ENCODE assay signal across 9 cellular contexts in genomic region chr12:118358607-118359540, GRCh38. TPM values are rescaled to one million over a fixed set of nuclear protein-coding genes. Genes with fewer than 3 reads are reported as not detected.
DNase-seq lines count a peak whose midpoint lies in the region; ATAC-seq and TF ChIP-seq lines count a peak whose summit lies in the region.
"Had no signal": no experiment of that assay in that cellular context is flagged by ENCODE, and none has a peak within 500 bp of the region (broad histone marks: within the 10 kb centered on the region; RNA-seq: fewer than 3 reads in every experiment).

No MANE protein-coding gene starts in this region.

- peaks cover 5% of the 10 kb centered on the region for H3K36me3 Mint-ChIP-seq in activated T-cell treated with anti-CD3 and anti-CD28 coated beads, Interleukin-2, amount 50 U/mL, for 4 hours (ENCODE audit: insufficient read depth)
- H3K36me3 Mint-ChIP-seq in endodermal cell (ENCODE audit: low read depth), result peaks cover 13% of the 10 kb centered on the region

- peak overlapping the region; percentile 42 for H3K27ac ChIP-seq in PC-9
- no peak overlapping the region for H3K27ac ChIP-seq in endodermal cell (ENCODE audit: low read depth, low read length)
- no peak overlapping the region for H3K27ac ChIP-seq in suprapubic skin

- H3F3A ChIP-seq in PC-9 (ENCODE audit: insufficient read depth, low read depth), result peaks cover 32% of the 10 kb centered on the region

- H3K27me3 Mint-ChIP-seq in activated T-cell treated with anti-CD3 and anti-CD28 coated beads, Interleukin-2, amount 50 U/mL, for 4 hours (ENCODE audit: low read depth), result no peaks in the 10 kb centered on the region
- no peaks in the 10 kb centered on the region for H3K27me3 Mint-ChIP-seq in endodermal cell (ENCODE audit: insufficient read depth)

- H3K4me3 ChIP-seq in PC-9 (no peak overlapping the region), endodermal cell (ENCODE audit: low read length) (no peak overlapping the region), suprapubic skin (peak overlapping the region; percentile 9)

- no peaks in the 10 kb centered on the region for H3K27me3 ChIP-seq in PC-9 (ENCODE audit: insufficient read depth, low read depth)
- no peaks in the 10 kb centered on the region for H3K27me3 ChIP-seq in endodermal cell (ENCODE audit: control insufficient read depth, insufficient read depth, low read length, poor library complexity, severe bottlenecking)
- no peaks in the 10 kb centered on the region for H3K27me3 ChIP-seq in suprapubic skin

- CTCF ChIA-PET in PC-9 (lab: Charles Lee), result no interaction called here

- no peaks in the 10 kb centered on the region for H4K20me1 ChIP-seq in PC-9 (ENCODE audit: insufficient read depth)

- TF ChIP-seq CTCF in PC-9 (conservative IDR thresholded peaks at IDR 0.05) (no peak), endodermal cell (conservative IDR thresholded peaks at IDR 0.05) (no peak), suprapubic skin (IDR thresholded peaks at IDR 0.05) (no peak)

- 93 to 96% methylated on average over 3 to 7 of the region's 8 CpGs for WGBS in endodermal cell (ENCODE audit: insufficient coverage in 1 of 2, insufficient read length in 1 of 2), 2 experiments
- 55% methylated on average over 8 of the region's 8 CpGs for WGBS in suprapubic skin

- H3K4me2 ChIP-seq in PC-9, result no peak overlapping the region

- ATAC-seq in activated T-cell treated with anti-CD3 and anti-CD28 coated beads, Interleukin-2, amount 50 U/mL, for 4 hours, result no peak

- H3K27ac Mint-ChIP-seq in endodermal cell, result peak overlapping the region; percentile 19

- H3K9me3 ChIP-seq in PC-9 (ENCODE audit: insufficient read depth, low read depth) (no peaks in the 10 kb centered on the region), endodermal cell (ENCODE audit: control insufficient read depth, low read length) (no peaks in the 10 kb centered on the region), suprapubic skin (no peaks in the 10 kb centered on the region)

- intact Hi-C loops in PC-9 (cut with micrococcal nuclease; ENCODE audit: unreplicated experiment), result loop anchor here (5.0 kb wide), 1 partner anchor 57 kb away; no protein-coding TSS in a partner anchor
- intact Hi-C loops in posterior cingulate gyrus (cut with DNase I), result no loop called here

- peak overlapping the region; percentile 90 for H3K4me3 Mint-ChIP-seq in activated T-cell treated with anti-CD3 and anti-CD28 coated beads, Interleukin-2, amount 50 U/mL, for 4 hours
- H3K4me3 Mint-ChIP-seq in endodermal cell, result no peak overlapping the region

- H2AFZ ChIP-seq in PC-9, result no peak overlapping the region

- DNase-seq in activated T-cell treated with anti-CD3 and anti-CD28 coated beads, Interleukin-2, amount 50 U/mL, for 4 hours, result no peak
- DNase-seq in activated T-cell treated with anti-CD3 and anti-CD28 coated beads for 4 hours (no peak), PC-9 (no peak), endodermal cell (no peak), suprapubic skin (ENCODE audit: low spot score in 2 of 2) (no peak), posterior cingulate gyrus (no peak), A172 (ENCODE audit: low spot score) (no peak), NCI-H2227 (lab: John Stamatoyannopoulos, UW; ENCODE audit: unreplicated experiment) (no peak)
- DNase-seq: NCI-H1694 had no signal

- H3K36me3 ChIP-seq in PC-9 (ENCODE audit: low read depth) (no peaks in the 10 kb centered on the region), endodermal cell (ENCODE audit: control insufficient read depth, insufficient read depth, low read length) (no peaks in the 10 kb centered on the region), suprapubic skin (no peaks in the 10 kb centered on the region)

- TF ChIP-seq EP300 in suprapubic skin (IDR thresholded peaks at IDR 0.05), result no peak

- H3K4me1 Mint-ChIP-seq in activated T-cell treated with anti-CD3 and anti-CD28 coated beads, Interleukin-2, amount 50 U/mL, for 4 hours (ENCODE audit: low read depth), result peaks cover 51% of the 10 kb centered on the region
- peaks cover 14% of the 10 kb centered on the region for H3K4me1 Mint-ChIP-seq in endodermal cell

- H3K9me2 ChIP-seq in PC-9 (ENCODE audit: insufficient read depth), result no peaks in the 10 kb centered on the region

- H3K9ac ChIP-seq in endodermal cell (ENCODE audit: extremely low read depth, low read length, poor library complexity, severe bottlenecking), result no peak overlapping the region

- POLR2A ChIA-PET in PC-9 (lab: Charles Lee; ENCODE audit: unreplicated experiment), result no interaction called here

- peaks cover 65% of the 10 kb centered on the region for H3K79me2 ChIP-seq in PC-9 (ENCODE audit: low read depth)

- TSS peak; percentile 18 for BruUV-seq in PC-9 (replicated peaks; lab: Mats Ljungman, UMichigan)

- H3K9me3 Mint-ChIP-seq in activated T-cell treated with anti-CD3 and anti-CD28 coated beads, Interleukin-2, amount 50 U/mL, for 4 hours, result no peaks in the 10 kb centered on the region
- H3K9me3 Mint-ChIP-seq in endodermal cell, result peaks cover 12% of the 10 kb centered on the region

- peaks cover 51% of the 10 kb centered on the region for H3K4me1 ChIP-seq in PC-9 (replicated peaks; ENCODE audit: insufficient read depth)
- H3K4me1 ChIP-seq in endodermal cell (ENCODE audit: control insufficient read depth, insufficient read depth, low read length), result no peaks in the 10 kb centered on the region
- peaks cover 24% of the 10 kb centered on the region for H3K4me1 ChIP-seq in suprapubic skin

- no peak for TF ChIP-seq POLR2A in suprapubic skin (IDR thresholded peaks at IDR 0.05)

RNA-seq across cellular contexts. Expression of gene TAOK3, which starts 13.8 kb away (rescaled TPM):
- 10 to 100 TPM; 39.8 to 46.5 (median 43.9) TPM for total RNA-seq in activated T-cell treated with anti-CD3 and anti-CD28 coated beads, Interleukin-2, amount 50 U/mL, for 4 hours
- total RNA-seq in PC-9 (2021), result 55.8 and 60.5 TPM in 2 replicates
- 10 to 100 TPM; 33.4 to 40.6 TPM for total RNA-seq in endodermal cell
- 12.6 TPM for polyA plus RNA-seq in endodermal cell (2013, experiment 1 of 2)
- 11.7 TPM for polyA plus RNA-seq in endodermal cell (2013, experiment 2 of 2)
- total RNA-seq in suprapubic skin, result 10 to 100 TPM; 22.7 to 61.7 (median 38.8) TPM
- 18.3 and 24.1 TPM in 2 replicates for total RNA-seq in A172 (2014; rRNA removed; shearing (Covaris generic))

RNA-seq across cellular contexts. Expression of gene SUDS3, which starts 17.5 kb away (rescaled TPM):
- 10 to 100 TPM; 20.5 to 22.8 (median 21.0) TPM for total RNA-seq in activated T-cell treated with anti-CD3 and anti-CD28 coated beads, Interleukin-2, amount 50 U/mL, for 4 hours
- total RNA-seq in PC-9 (2021) (50.7 and 64.8 TPM in 2 replicates), endodermal cell (10 to 100 TPM; 51.4 to 57.9 TPM), suprapubic skin (10 to 100 TPM; 37.7 to 66.3 (median 50.1) TPM)
- 29.2 TPM for polyA plus RNA-seq in endodermal cell (2013, experiment 1 of 2)
- polyA plus RNA-seq in endodermal cell (2013, experiment 2 of 2), result 27.8 TPM
- 26.5 and 56.3 TPM in 2 replicates for total RNA-seq in A172 (2014; rRNA removed; shearing (Covaris generic))
